1 cellular context compared by ENCODE assay signal in the genomic region with DNA sequence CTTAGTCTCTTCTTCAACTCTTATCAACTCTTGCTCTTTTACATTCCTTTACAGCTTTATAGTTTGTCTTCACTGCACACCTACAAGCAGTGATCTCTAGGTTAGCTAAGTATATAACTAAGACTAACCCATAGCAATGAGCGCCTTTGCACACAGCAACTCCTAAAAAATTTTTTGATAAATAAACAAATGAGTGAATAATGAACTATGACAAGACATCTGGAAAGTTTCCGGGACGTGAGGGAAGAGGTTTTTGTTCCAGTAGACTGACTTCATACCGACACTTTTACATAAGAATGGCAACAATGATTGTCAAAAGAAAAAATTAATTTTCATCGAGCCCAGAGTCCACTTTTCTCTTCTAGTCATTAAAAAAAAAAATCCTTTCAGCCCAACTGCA.
TF ChIP-seq lines count a peak whose summit lies in the region.

No MANE protein-coding gene starts in this region.

TF ChIP-seq in HepG2, 621 proteins besides CTCF, POLR2A, EP300 and RAD21 (continued from another document):
- TF ChIP-seq, protein P1, sequence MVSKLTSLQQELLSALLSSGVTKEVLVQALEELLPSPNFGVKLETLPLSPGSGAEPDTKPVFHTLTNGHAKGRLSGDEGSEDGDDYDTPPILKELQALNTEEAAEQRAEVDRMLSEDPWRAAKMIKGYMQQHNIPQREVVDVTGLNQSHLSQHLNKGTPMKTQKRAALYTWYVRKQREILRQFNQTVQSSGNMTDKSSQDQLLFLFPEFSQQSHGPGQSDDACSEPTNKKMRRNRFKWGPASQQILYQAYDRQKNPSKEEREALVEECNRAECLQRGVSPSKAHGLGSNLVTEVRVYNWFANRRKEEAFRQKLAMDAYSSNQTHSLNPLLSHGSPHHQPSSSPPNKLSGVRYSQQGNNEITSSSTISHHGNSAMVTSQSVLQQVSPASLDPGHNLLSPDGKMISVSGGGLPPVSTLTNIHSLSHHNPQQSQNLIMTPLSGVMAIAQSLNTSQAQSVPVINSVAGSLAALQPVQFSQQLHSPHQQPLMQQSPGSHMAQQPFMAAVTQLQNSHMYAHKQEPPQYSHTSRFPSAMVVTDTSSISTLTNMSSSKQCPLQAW (CRISPR knock-in tag; IDR thresholded peaks at IDR 0.05): no peak
- no peak for TF ChIP-seq HHEX (CRISPR knock-in tag; IDR thresholded peaks at IDR 0.05)
- no peak for TF ChIP-seq YEATS4 (CRISPR knock-in tag; IDR thresholded peaks at IDR 0.05; ENCODE audit: borderline replicate concordance)
- TF ChIP-seq HCFC1 (IDR thresholded peaks at IDR 0.05; ENCODE audit: low read depth, low read length): no peak
- no peak for TF ChIP-seq ELF3 (CRISPR knock-in tag; IDR thresholded peaks at IDR 0.05)
- no peak for TF ChIP-seq MEIS2 (CRISPR knock-in tag; IDR thresholded peaks at IDR 0.05)
- TF ChIP-seq, protein P2, sequence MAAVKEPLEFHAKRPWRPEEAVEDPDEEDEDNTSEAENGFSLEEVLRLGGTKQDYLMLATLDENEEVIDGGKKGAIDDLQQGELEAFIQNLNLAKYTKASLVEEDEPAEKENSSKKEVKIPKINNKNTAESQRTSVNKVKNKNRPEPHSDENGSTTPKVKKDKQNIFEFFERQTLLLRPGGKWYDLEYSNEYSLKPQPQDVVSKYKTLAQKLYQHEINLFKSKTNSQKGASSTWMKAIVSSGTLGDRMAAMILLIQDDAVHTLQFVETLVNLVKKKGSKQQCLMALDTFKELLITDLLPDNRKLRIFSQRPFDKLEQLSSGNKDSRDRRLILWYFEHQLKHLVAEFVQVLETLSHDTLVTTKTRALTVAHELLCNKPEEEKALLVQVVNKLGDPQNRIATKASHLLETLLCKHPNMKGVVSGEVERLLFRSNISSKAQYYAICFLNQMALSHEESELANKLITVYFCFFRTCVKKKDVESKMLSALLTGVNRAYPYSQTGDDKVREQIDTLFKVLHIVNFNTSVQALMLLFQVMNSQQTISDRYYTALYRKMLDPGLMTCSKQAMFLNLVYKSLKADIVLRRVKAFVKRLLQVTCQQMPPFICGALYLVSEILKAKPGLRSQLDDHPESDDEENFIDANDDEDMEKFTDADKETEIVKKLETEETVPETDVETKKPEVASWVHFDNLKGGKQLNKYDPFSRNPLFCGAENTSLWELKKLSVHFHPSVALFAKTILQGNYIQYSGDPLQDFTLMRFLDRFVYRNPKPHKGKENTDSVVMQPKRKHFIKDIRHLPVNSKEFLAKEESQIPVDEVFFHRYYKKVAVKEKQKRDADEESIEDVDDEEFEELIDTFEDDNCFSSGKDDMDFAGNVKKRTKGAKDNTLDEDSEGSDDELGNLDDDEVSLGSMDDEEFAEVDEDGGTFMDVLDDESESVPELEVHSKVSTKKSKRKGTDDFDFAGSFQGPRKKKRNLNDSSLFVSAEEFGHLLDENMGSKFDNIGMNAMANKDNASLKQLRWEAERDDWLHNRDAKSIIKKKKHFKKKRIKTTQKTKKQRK (IDR thresholded peaks at IDR 0.05; ENCODE audit: low read length): no peak
- TF ChIP-seq SIN3B (IDR thresholded peaks at IDR 0.05; ENCODE audit: low read length): no peak
- no peak for TF ChIP-seq IRX3 (CRISPR knock-in tag; IDR thresholded peaks at IDR 0.05; ENCODE audit: borderline replicate concordance, low read depth)
- no peak for TF ChIP-seq ZNF614 (CRISPR knock-in tag; IDR thresholded peaks at IDR 0.05; ENCODE audit: borderline replicate concordance)
- TF ChIP-seq ZNF891 (CRISPR knock-in tag; IDR thresholded peaks at IDR 0.05): no peak
- no peak for TF ChIP-seq GATAD2A (CRISPR knock-in tag; IDR thresholded peaks at IDR 0.05)
- no peak for TF ChIP-seq ZNF326 (CRISPR knock-in tag; IDR thresholded peaks at IDR 0.05; ENCODE audit: borderline replicate concordance)
- TF ChIP-seq SALL1 (CRISPR knock-in tag; IDR thresholded peaks at IDR 0.05): no peak
